In genomic region chr4:6573986-6574746, GRCh38 we compare ENCODE assay signal across 8 cellular contexts. TPM values are rescaled to one million over a fixed set of nuclear protein-coding genes. Genes with fewer than 3 reads are reported as not detected.
DNase-seq lines count a peak whose midpoint lies in the region; ATAC-seq and TF ChIP-seq lines count a peak whose summit lies in the region.

No MANE protein-coding gene starts in this region.

- H3K4me2 ChIP-seq in MM.1S (ENCODE audit: low read depth, low read length): peak overlapping the region; percentile 99

- H3K9ac ChIP-seq in MM.1S (ENCODE audit: low read length): peak overlapping the region; percentile 49; the same call in 1 of the 2 replicates

- TF ChIP-seq CTCF in C4-2B (conservative IDR thresholded peaks at IDR 0.05): no peak
- no peak for TF ChIP-seq CTCF in MM.1S (IDR thresholded peaks at IDR 0.05; ENCODE audit: low read length)
- no peak for TF ChIP-seq CTCF in dorsolateral prefrontal cortex (IDR thresholded peaks at IDR 0.05 in 54 of 56, conservative IDR thresholded peaks at IDR 0.05 in 2 of 56; ENCODE audit: low read depth in 1 of 56, partially characterized antibody in 56 of 56)
- no peak for TF ChIP-seq CTCF in nephron progenitor cell (IDR thresholded peaks at IDR 0.05)

- H3K27ac ChIP-seq in C4-2B: peak overlapping the region; percentile 79
- H3K27ac ChIP-seq in MM.1S (ENCODE audit: low read length): no peak overlapping the region
- peak overlapping the region in 54 of 59 donors; percentile 25 to 95 (median 86) for H3K27ac ChIP-seq in dorsolateral prefrontal cortex

- no peak overlapping the region for H3K27ac Mint-ChIP-seq in nephron progenitor cell

- no peaks in the 10 kb centered on the region for H3K36me3 ChIP-seq in MM.1S (replicated peaks; ENCODE audit: insufficient read depth, low read length)

- no peaks in the 10 kb centered on the region for H3K4me1 Mint-ChIP-seq in nephron progenitor cell

- peak overlapping the region; percentile 94 for H3K4me3 ChIP-seq in MM.1S (ENCODE audit: low read length)
- peak overlapping the region; percentile 63 to 100 (median 87) for H3K4me3 ChIP-seq in dorsolateral prefrontal cortex

- peaks cover 8% of the 10 kb centered on the region for H3K9me3 Mint-ChIP-seq in nephron progenitor cell

- H3K9me2 ChIP-seq in MM.1S (replicated peaks; ENCODE audit: insufficient read depth, low read length): no peaks in the 10 kb centered on the region

- H3K36me3 Mint-ChIP-seq in nephron progenitor cell (ENCODE audit: low read depth): peaks cover 1% of the 10 kb centered on the region

- ATAC-seq in GM21825 (IDR thresholded peaks at IDR 0.05; ENCODE audit: unreplicated experiment) (no peak), HG02870 (IDR thresholded peaks at IDR 0.05; ENCODE audit: unreplicated experiment) (no peak)

- DNase-seq in MM.1S: no peak
- no peak for DNase-seq in dorsolateral prefrontal cortex
- no peak for DNase-seq in nephron progenitor cell
- no peak for DNase-seq in NCI-H146 treated with DMSO at 0.1 percent for 48 hours (lab: John Stamatoyannopoulos, UW; ENCODE audit: unreplicated experiment)
- DNase-seq in NCI-H345 (lab: John Stamatoyannopoulos, UW): no peak

- H4K20me1 ChIP-seq in MM.1S (ENCODE audit: insufficient read depth, low read length): no peaks in the 10 kb centered on the region

- H2AFZ ChIP-seq in MM.1S (ENCODE audit: low read length): peak overlapping the region; percentile 87

- H3K27me3 Mint-ChIP-seq in nephron progenitor cell (ENCODE audit: low read depth, poor library complexity): peaks cover 41% of the 10 kb centered on the region

- H3K79me2 ChIP-seq in MM.1S (ENCODE audit: low read length): 0 out of 2 replicates have a peak, but pooled peaks cover 3% of the 10 kb centered on the region

- H3K4me3 Mint-ChIP-seq in nephron progenitor cell: peak overlapping the region; percentile 89

- no peaks in the 10 kb centered on the region for H3K4me1 ChIP-seq in MM.1S (ENCODE audit: low read length)

- intact Hi-C loops in dorsolateral prefrontal cortex (cut with DNase I): no loop called here

- H3K27me3 ChIP-seq in MM.1S (replicated peaks; ENCODE audit: insufficient read depth, low read length): peaks cover 36% of the 10 kb centered on the region
- H3K27me3 ChIP-seq in dorsolateral prefrontal cortex: no peaks in the 10 kb centered on the region

- no peaks in the 10 kb centered on the region for H3K9me3 ChIP-seq in MM.1S (replicated peaks; ENCODE audit: insufficient read depth, low read length)

- H3F3A ChIP-seq in MM.1S (ENCODE audit: insufficient read depth, low read length): no peaks in the 10 kb centered on the region

RNA-seq across cellular contexts. Expression of gene MAN2B2, which starts 0.8 kb away (rescaled TPM):
- 10 to 100 TPM; 22.1 to 45.0 (median 34.3) TPM for total RNA-seq in dorsolateral prefrontal cortex
